In the genomic region with DNA sequence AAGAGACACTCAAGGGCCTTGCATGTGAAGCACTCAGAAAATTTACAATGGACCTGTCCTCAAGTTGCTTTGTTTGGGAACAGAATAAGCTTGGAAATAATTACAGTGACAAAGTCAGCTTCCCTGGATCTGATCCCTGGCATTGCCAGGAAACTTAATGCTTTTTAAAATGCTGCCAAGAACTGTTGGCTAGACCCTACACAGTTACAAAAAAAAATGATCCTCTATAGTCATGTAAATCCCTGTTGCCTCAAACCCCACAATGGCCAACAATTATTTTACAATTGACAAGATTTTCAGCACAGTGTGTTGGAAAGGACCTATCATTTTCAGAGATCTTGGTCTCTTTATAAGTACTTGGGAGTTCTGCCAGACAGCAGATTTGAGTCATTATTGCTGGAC, we compare ENCODE assay signal across 17 cellular contexts.
DNase-seq lines count a peak whose midpoint lies in the region; ATAC-seq and TF ChIP-seq lines count a peak whose summit lies in the region.
"Had no signal": no experiment of that assay in that cellular context is flagged by ENCODE, and none has a peak within 500 bp of the region (broad histone marks: within the 10 kb centered on the region; RNA-seq: fewer than 3 reads in every experiment).

No MANE protein-coding gene starts in this region.

- H3K27me3 ChIP-seq in fibroblast of lung (ENCODE audit: control insufficient read depth, insufficient read depth, low read length) (no peaks in the 10 kb centered on the region), gastrocnemius medialis (no peaks in the 10 kb centered on the region)
- H3K27me3 ChIP-seq: BLaER1, Peyer's patch, transverse colon had no signal

- ATAC-seq in gastrocnemius medialis (peak; percentile 44 to 82), HG03439 (IDR thresholded peaks at IDR 0.05; ENCODE audit: unreplicated experiment) (no peak)
- ATAC-seq: activated naive CD4-positive, alpha-beta T cell treated with anti-CD3 and anti-CD28 coated beads, Interleukin-2, amount 50 U/mL, for 72 hours; stimulated activated memory B cell treated with anti-CD40 and anti-IgM and Interleukin-4, amounts not matched to agents 10 μg/mL and 1 μg/mL and 100 μg/mL, for 72 hours had no signal

- H3K4me1 ChIP-seq in fibroblast of lung (ENCODE audit: control insufficient read depth, extremely low read depth, insufficient read depth, low read length) (no peaks in the 10 kb centered on the region), gastrocnemius medialis (peaks cover 15% of the 10 kb centered on the region in 2 donors)
- H3K4me1 ChIP-seq: BLaER1 had no signal

- DNase-seq in LNCaP clone FGC (ENCODE audit: low read depth) (peak; percentile 10), NCI-H2196 treated with DMSO at 0.1 percent for 48 hours (lab: John Stamatoyannopoulos, UW; ENCODE audit: unreplicated experiment) (peak; percentile 31), fibroblast of lung (ENCODE audit: low read depth in 2 of 2) (peak; percentile 38 to 83), gastrocnemius medialis (no peak), GM10248 (ENCODE audit: extremely low spot score) (no peak), posterior cingulate gyrus (no peak)
- DNase-seq: activated T-cell treated with anti-CD3 and anti-CD28 coated beads, Interleukin-2, amount 50 U/mL, for 1 hour; effector CD4-positive, alpha-beta T cell; foreskin fibroblast; NCI-H748 treated with DMSO at 0.1 percent for 48 hours; Peyer's patch; transverse colon had no signal

- intact Hi-C loops in gastrocnemius medialis (cut with DNase I; ENCODE audit: low total_unique reads), result no loop called here
- intact Hi-C loops in posterior cingulate gyrus (cut with DNase I), result no loop called here

- no peaks in the 10 kb centered on the region for H3K79me2 ChIP-seq in fibroblast of lung (ENCODE audit: control insufficient read depth, insufficient read depth, low read length)

- H3K36me3 ChIP-seq in fibroblast of lung (ENCODE audit: control insufficient read depth, insufficient read depth, low read length) (no peaks in the 10 kb centered on the region), gastrocnemius medialis (no peaks in the 10 kb centered on the region)
- H3K36me3 ChIP-seq: BLaER1, Peyer's patch, transverse colon had no signal

- H3K9me3 ChIP-seq in fibroblast of lung (ENCODE audit: control insufficient read depth, insufficient read depth, low read depth, low read length) (no peaks in the 10 kb centered on the region), gastrocnemius medialis (no peaks in the 10 kb centered on the region)
- H3K9me3 ChIP-seq: BLaER1, Peyer's patch, transverse colon had no signal

- H4K20me1 ChIP-seq in fibroblast of lung (ENCODE audit: control insufficient read depth, extremely low read depth, insufficient read depth, low read length), result no peaks in the 10 kb centered on the region
- H4K20me1 ChIP-seq: BLaER1 had no signal

- CTCF ChIA-PET in GM10248 (lab: Yijun Ruan, JAX), result interaction anchor here (1.1 to 1.4 kb wide), 3 partner anchors 12 to 64 kb away, joined by 3 to 4 read pairs (median 3); no protein-coding TSS in a partner anchor

- POLR2A ChIA-PET in GM10248 (lab: Yijun Ruan, JAX), result no interaction called here

- H3K4me3 ChIP-seq in LNCaP clone FGC (ENCODE audit: low read depth, low read length), result no peak overlapping the region
- no peak overlapping the region for H3K4me3 ChIP-seq in fibroblast of lung (replicated peaks in 1 of 4; ENCODE audit: control extremely low read depth in 1 of 4, insufficient read depth in 1 of 4, low read depth in 3 of 4, low read length in 4 of 4)
- H3K4me3 ChIP-seq in gastrocnemius medialis, result no peak overlapping the region
- H3K4me3 ChIP-seq: BLaER1, Peyer's patch, transverse colon had no signal

- H3K4me2 ChIP-seq in fibroblast of lung (ENCODE audit: extremely low read depth, insufficient read depth, low read length), result no peak overlapping the region
- H3K4me2 ChIP-seq: BLaER1 had no signal

- H3K27ac ChIP-seq in fibroblast of lung (ENCODE audit: insufficient read depth, low read length) (no peak overlapping the region), gastrocnemius medialis (peak overlapping the region in 2 of 4 donors; percentile 24 to 33)
- H3K27ac ChIP-seq: BLaER1, HL-60, Peyer's patch had no signal

- no peak for TF ChIP-seq POLR2A in gastrocnemius medialis (IDR thresholded peaks at IDR 0.05)

- in situ Hi-C loops in gastrocnemius medialis (cut with MboI; ENCODE audit: low sequenced_read_pairs in 4 of 4), result no loop called here

- TF ChIP-seq CTCF in LNCaP clone FGC (IDR thresholded peaks at IDR 0.05; ENCODE audit: control insufficient read depth, extremely low read depth, insufficient read depth) (no peak), fibroblast of lung (conservative IDR thresholded peaks at IDR 0.05 in 1 of 2, IDR thresholded peaks at IDR 0.05 in 1 of 2; ENCODE audit: low read depth in 1 of 2, low read length in 2 of 2) (no peak), gastrocnemius medialis (IDR thresholded peaks at IDR 0.05 in 4 of 5, conservative IDR thresholded peaks at IDR 0.05 in 1 of 5) (no peak), GM10248 (IDR thresholded peaks at IDR 0.05; ENCODE audit: control extremely low read depth, extremely low read depth, low read depth, missing control alignments) (no peak)

- no peak overlapping the region for H2AFZ ChIP-seq in fibroblast of lung (ENCODE audit: low read length)

- no peak overlapping the region for H3K9ac ChIP-seq in fibroblast of lung (ENCODE audit: insufficient read depth, low read length)
- H3K9ac ChIP-seq: BLaER1 had no signal

Comparison
In these comparisons a context has a peak if more than half of its experiments do, and no peak if none do; other contexts are left out.
1. DNase-seq: peak in LNCaP clone FGC (single experiment), NCI-H2196 treated with DMSO at 0.1 percent for 48 hours (single experiment) and fibroblast of lung (2 of 2); none in gastrocnemius medialis (0 of 2), GM10248 (single experiment) and posterior cingulate gyrus (0 of 10).